Comparison of ENCODE assay signal across 8 cellular contexts in the genomic region with DNA sequence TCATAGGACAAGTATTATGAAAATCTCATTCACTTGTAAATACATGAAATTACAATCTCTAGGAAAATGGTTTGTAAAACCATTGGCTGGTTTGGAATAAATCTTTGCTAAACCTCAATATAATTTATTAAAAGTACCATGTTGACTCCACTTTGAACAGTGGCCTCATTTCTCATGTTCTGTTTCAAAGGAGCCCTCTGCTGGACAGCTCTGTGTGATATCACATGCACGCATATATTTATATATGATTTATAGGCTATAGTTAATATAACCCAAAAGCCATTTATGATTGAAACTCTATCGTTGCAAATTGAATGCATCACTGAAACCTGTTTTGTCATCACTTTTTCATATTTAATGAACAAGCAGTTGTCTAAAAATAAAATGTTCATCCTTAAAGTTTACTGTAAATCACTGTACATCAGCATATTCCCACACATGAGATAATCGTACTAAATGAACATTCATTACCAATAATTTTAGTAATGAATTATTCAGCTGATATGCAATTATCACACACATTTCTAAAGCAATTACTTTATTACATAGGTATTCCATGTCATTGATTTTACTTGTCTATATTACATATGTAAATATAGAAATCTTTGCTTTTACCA.
A peak's percentile ranks its signal among the peaks of the same experiment; 100 is the strongest.
DNase-seq lines count a peak whose midpoint lies in the region; ATAC-seq and TF ChIP-seq lines count a peak whose summit lies in the region.

No MANE protein-coding gene starts in this region.

- H3K4me2 ChIP-seq in PC-3 (ENCODE audit: low read length), result no peak overlapping the region

- H3K27me3 ChIP-seq in HAP-1 (ENCODE audit: low read depth) (no peaks in the 10 kb centered on the region), PC-3 (ENCODE audit: low read length) (no peaks in the 10 kb centered on the region), testis (no peaks in the 10 kb centered on the region), uterus (no peaks in the 10 kb centered on the region)

- no peaks in the 10 kb centered on the region for H3K9me2 ChIP-seq in PC-3 (replicated peaks; ENCODE audit: low read length)

- WGBS in testis, 2 donors, result 55 to 59% methylated on average over 3 of the region's 3 CpGs

- intact Hi-C loops in PC-3 (cut with micrococcal nuclease), result loop anchor here (1.0 to 10.0 kb wide), 6 partner anchors 248 to 856 kb away; a partner anchor contains a TSS
- intact Hi-C loops in testis (cut with DNase I; ENCODE audit: low total_unique reads), result no loop called here
- intact Hi-C loops in uterus (cut with DNase I; ENCODE audit: low total_unique reads), result no loop called here

- H3K9me3 ChIP-seq in HAP-1 (no peaks in the 10 kb centered on the region), PC-3 (ENCODE audit: low read length) (no peaks in the 10 kb centered on the region), testis (no peaks in the 10 kb centered on the region), uterus (no peaks in the 10 kb centered on the region)

- ATAC-seq in PC-3 (peak; percentile 54), GM19463 (IDR thresholded peaks at IDR 0.05; ENCODE audit: unreplicated experiment) (no peak)

- H3F3A ChIP-seq in PC-3 (ENCODE audit: low read length, unreplicated experiment), result no peaks in the 10 kb centered on the region

- TF ChIP-seq POLR2A in testis (IDR thresholded peaks at IDR 0.05), result no peak
- TF ChIP-seq POLR2A in uterus (IDR thresholded peaks at IDR 0.05), result no peak

- BruUV-seq in PC-3 (replicated peaks; lab: Mats Ljungman, UMichigan), result no TSS peak

- H3K36me3 ChIP-seq in HAP-1 (replicated peaks) (no peaks in the 10 kb centered on the region), PC-3 (ENCODE audit: low read depth, low read length) (no peaks in the 10 kb centered on the region), testis (ENCODE audit: low read depth, missing control alignments) (no peaks in the 10 kb centered on the region), uterus (no peaks in the 10 kb centered on the region)

- no peak overlapping the region for H3K9ac ChIP-seq in PC-3 (ENCODE audit: low read length)

- POLR2A ChIA-PET in PC-3 (lab: Charles Lee; ENCODE audit: unreplicated experiment), result no interaction called here

- H3K4me3 ChIP-seq in HAP-1, result no peak overlapping the region
- no peak overlapping the region for H3K4me3 ChIP-seq in PC-3 (ENCODE audit: low read length)
- H3K4me3 ChIP-seq in fibroblast of mammary gland (ENCODE audit: control insufficient read depth, low read depth, low read length), result no peak overlapping the region
- no peak overlapping the region for H3K4me3 ChIP-seq in testis
- no peak overlapping the region for H3K4me3 ChIP-seq in uterus

- no peak overlapping the region for H2AFZ ChIP-seq in PC-3 (ENCODE audit: low read length)

- CTCF ChIA-PET in PC-3 (lab: Charles Lee), result interaction anchor here (0.5 to 0.6 kb wide), 2 partner anchors 30 to 111 kb away, joined by 3 to 4 read pairs; no protein-coding TSS in a partner anchor

- TF ChIP-seq CTCF in 22Rv1 (IDR thresholded peaks at IDR 0.05), result peak; percentile 78
- peak; percentile 82 for TF ChIP-seq CTCF in PC-3 (conservative IDR thresholded peaks at IDR 0.05; ENCODE audit: low read depth, low read length)
- peak; percentile 60 for TF ChIP-seq CTCF in fibroblast of mammary gland (conservative IDR thresholded peaks at IDR 0.05; ENCODE audit: control insufficient read depth, insufficient read depth, low read depth, low read length)
- TF ChIP-seq CTCF in testis (IDR thresholded peaks at IDR 0.05), result peak; percentile 40 to 46 (median 41)
- TF ChIP-seq CTCF in uterus (IDR thresholded peaks at IDR 0.05), result no peak

- in situ Hi-C loops in HAP-1 (cut with MboI; ENCODE audit: low sequenced_read_pairs), result no loop called here

- H3K79me2 ChIP-seq in PC-3 (ENCODE audit: low read length), result no peaks in the 10 kb centered on the region

- H3K4me1 ChIP-seq in HAP-1 (no peaks in the 10 kb centered on the region), PC-3 (ENCODE audit: insufficient read depth, low read length) (peaks cover 12% of the 10 kb centered on the region), testis (no peaks in the 10 kb centered on the region), uterus (no peaks in the 10 kb centered on the region)

- H3K27ac ChIP-seq in 22Rv1 (no peak overlapping the region), PC-3 (ENCODE audit: low read length) (no peak overlapping the region), testis (no peak overlapping the region), uterus (no peak overlapping the region)

- no peaks in the 10 kb centered on the region for H4K20me1 ChIP-seq in PC-3 (ENCODE audit: low read length)

- DNase-seq in HAP-1 (ENCODE audit: low spot score in 2 of 2), result peak; percentile 35 to 43
- DNase-seq in PC-3, result peak; percentile 71
- peak; percentile 54 for DNase-seq in fibroblast of mammary gland (ENCODE audit: low read depth)
- peak; percentile 68 for DNase-seq in testis
- no peak for DNase-seq in uterus
- DNase-seq in ecto neural progenitor cell (ENCODE audit: low spot score), result no peak

Comparison
In these comparisons a context has a peak if more than half of its experiments do, and no peak if none do; other contexts are left out.
1. CTCF ChIP-seq: peak in 22Rv1 (single experiment), PC-3 (single experiment), fibroblast of mammary gland (single experiment) and testis (3 of 3); none in uterus (0 of 4).
2. DNase-seq: peak in HAP-1 (2 of 2), PC-3 (single experiment), fibroblast of mammary gland (single experiment) and testis (single experiment); none in uterus (0 of 2) and ecto neural progenitor cell (single experiment).